Comparison of ENCODE assay signal across 14 cellular contexts in the genomic region with DNA sequence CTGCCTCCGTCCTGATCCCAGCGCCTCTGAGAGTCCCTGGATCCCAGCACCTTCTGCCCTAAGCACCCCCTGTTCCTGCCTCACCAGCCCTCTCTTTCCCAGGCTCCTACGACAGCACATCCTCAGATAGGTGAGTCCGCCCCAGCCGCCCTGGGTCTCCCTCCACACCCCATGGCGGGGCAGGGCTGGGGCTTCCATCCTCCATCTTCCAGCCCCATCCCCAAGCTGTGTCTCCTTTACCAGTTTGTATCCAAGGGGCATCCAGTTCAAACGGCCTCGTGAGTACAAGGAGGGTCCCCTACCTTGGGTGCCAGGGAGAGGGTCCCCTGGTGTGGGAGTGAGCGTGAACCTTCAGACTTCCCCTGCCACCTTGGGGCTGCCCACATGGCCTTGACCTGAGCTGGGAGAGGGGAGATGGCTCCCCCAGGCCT. TPM values are rescaled to one million over a fixed set of nuclear protein-coding genes. Genes with fewer than 3 reads are reported as not detected.
DNase-seq lines count a peak whose midpoint lies in the region; ATAC-seq and TF ChIP-seq lines count a peak whose summit lies in the region.
"Had no signal": no experiment of that assay in that cellular context is flagged by ENCODE, and none has a peak within 500 bp of the region (broad histone marks: within the 10 kb centered on the region; RNA-seq: fewer than 3 reads in every experiment).

No MANE protein-coding gene starts in this region.

- intact Hi-C loops in natural killer cell (cut with micrococcal nuclease) = no loop called here
- intact Hi-C loops in left lung (cut with DNase I) = no loop called here

- peaks cover 25% of the 10 kb centered on the region for H3K36me3 Mint-ChIP-seq in IgD-negative memory B cell
- peaks cover 89% of the 10 kb centered on the region for H3K36me3 Mint-ChIP-seq in activated naive CD4-positive, alpha-beta T cell treated with anti-CD3 and anti-CD28 coated beads, Interleukin-2, amount 10 ng/mL, durations not matched to agents 7 days and 5 days
- H3K36me3 Mint-ChIP-seq in natural killer cell = no peaks in the 10 kb centered on the region
- peaks cover 49% of the 10 kb centered on the region for H3K36me3 Mint-ChIP-seq in chondrocyte (ENCODE audit: low read depth)

- no peak for ATAC-seq in natural killer cell
- ATAC-seq in GM18498 (IDR thresholded peaks at IDR 0.05; ENCODE audit: unreplicated experiment) = no peak
- no peak for ATAC-seq in left lung
- ATAC-seq: gastroesophageal sphincter had no signal

- H3K4me3 Mint-ChIP-seq in IgD-negative memory B cell (peak overlapping the region in 3 of 4 donors; percentile 12 to 84 (median 78)), natural killer cell (peak overlapping the region; percentile 84), chondrocyte (ENCODE audit: unreplicated experiment) (no peak overlapping the region)
- H3K4me3 Mint-ChIP-seq in activated naive CD4-positive, alpha-beta T cell treated with anti-CD3 and anti-CD28 coated beads, Interleukin-2, amount 10 ng/mL, durations not matched to agents 7 days and 5 days = peak overlapping the region; percentile 100
- H3K4me3 Mint-ChIP-seq: neural progenitor cell had no signal

- CTCF ChIA-PET in activated naive CD4-positive, alpha-beta T cell treated with anti-CD3 and anti-CD28 coated beads, Interleukin-2, amount 10 ng/mL, durations not matched to agents 7 days and 5 days (lab: Charles Lee) = interaction anchor here (0.9 to 2.8 kb wide), 4 partner anchors 8 to 1070 kb away, joined by 3 to 13 read pairs (median 6); a partner anchor contains a TSS

- H3K4me1 Mint-ChIP-seq in IgD-negative memory B cell = peaks cover 6 to 8% (median 6%) of the 10 kb centered on the region in 3 donors
- H3K4me1 Mint-ChIP-seq in activated naive CD4-positive, alpha-beta T cell treated with anti-CD3 and anti-CD28 coated beads, Interleukin-2, amount 10 ng/mL, durations not matched to agents 7 days and 5 days = peaks cover 65% of the 10 kb centered on the region
- H3K4me1 Mint-ChIP-seq in natural killer cell = peaks cover 29 to 75% of the 10 kb centered on the region in 2 donors
- no peaks in the 10 kb centered on the region for H3K4me1 Mint-ChIP-seq in chondrocyte (ENCODE audit: low read depth)
- H3K4me1 Mint-ChIP-seq: neural progenitor cell had no signal

- no peak for TF ChIP-seq CTCF in natural killer cell (IDR thresholded peaks at IDR 0.05)
- no peak for TF ChIP-seq CTCF in chondrocyte (IDR thresholded peaks at IDR 0.05)
- no peak for TF ChIP-seq CTCF in left lung (IDR thresholded peaks at IDR 0.05)

- H3K4me3 ChIP-seq in BLaER1 (peak overlapping the region; percentile 60), left lung (peak overlapping the region in 1 of 2 donors; percentile 35)
- H3K4me3 ChIP-seq: neural progenitor cell had no signal

- peaks cover 0 to 5% (median 0%) of the 10 kb centered on the region in 3 donors for H3K9me3 Mint-ChIP-seq in IgD-negative memory B cell
- H3K9me3 Mint-ChIP-seq in activated naive CD4-positive, alpha-beta T cell treated with anti-CD3 and anti-CD28 coated beads, Interleukin-2, amount 10 ng/mL, durations not matched to agents 7 days and 5 days = peaks cover 12% of the 10 kb centered on the region
- peaks cover 0 to 5% of the 10 kb centered on the region in 2 donors for H3K9me3 Mint-ChIP-seq in natural killer cell
- H3K9me3 Mint-ChIP-seq in chondrocyte (ENCODE audit: low read depth) = peaks cover 6% of the 10 kb centered on the region
- H3K9me3 Mint-ChIP-seq: neural progenitor cell had no signal

- peak overlapping the region in 1 of 3 donors; percentile 95 for H3K27ac Mint-ChIP-seq in IgD-negative memory B cell
- peak overlapping the region; percentile 96 for H3K27ac Mint-ChIP-seq in activated naive CD4-positive, alpha-beta T cell treated with anti-CD3 and anti-CD28 coated beads, Interleukin-2, amount 10 ng/mL, durations not matched to agents 7 days and 5 days
- H3K27ac Mint-ChIP-seq in natural killer cell = peak overlapping the region; percentile 71 to 97
- H3K27ac Mint-ChIP-seq in chondrocyte (ENCODE audit: unreplicated experiment) = no peak overlapping the region
- H3K27ac Mint-ChIP-seq: neural progenitor cell had no signal

- H3K27me3 ChIP-seq in BLaER1 = no peaks in the 10 kb centered on the region
- no peaks in the 10 kb centered on the region for H3K27me3 ChIP-seq in left lung
- H3K27me3 ChIP-seq: BE2C, gastroesophageal sphincter, neural progenitor cell had no signal

- peak overlapping the region; percentile 97 for H3K4me2 ChIP-seq in BLaER1
- H3K4me2 ChIP-seq: neural progenitor cell had no signal

- DNase-seq in activated naive CD4-positive, alpha-beta T cell treated with anti-CD3 and anti-CD28 coated beads, Interleukin-2, amount 10 ng/mL, durations not matched to agents 7 days and 5 days = peak; percentile 38
- DNase-seq in natural killer cell = no peak
- no peak for DNase-seq in DMS79 treated with DMSO at 0.1 percent for 48 hours (lab: John Stamatoyannopoulos, UW)
- DNase-seq in chondrocyte (ENCODE audit: low spot score) = no peak
- no peak for DNase-seq in left lung
- DNase-seq: BE2C, NCI-H2029 treated with DMSO at 0.1 percent for 48 hours had no signal

- peak overlapping the region; percentile 1; the same call in 1 of the 2 replicates for H3K9ac ChIP-seq in BLaER1
- H3K9ac ChIP-seq: neural progenitor cell had no signal

- H3K9me3 ChIP-seq in BLaER1 = peaks cover 11% of the 10 kb centered on the region
- peaks cover 0 to 5% of the 10 kb centered on the region in 2 donors for H3K9me3 ChIP-seq in left lung
- H3K9me3 ChIP-seq: BE2C had no signal

- H3K27ac ChIP-seq in BLaER1 (peak overlapping the region; percentile 57), left lung (no peak overlapping the region)
- H3K27ac ChIP-seq: neural progenitor cell had no signal

- H3K36me3 ChIP-seq in BLaER1 (peaks cover 61% of the 10 kb centered on the region), left lung (peaks cover 0 to 99% of the 10 kb centered on the region in 2 donors)
- H3K36me3 ChIP-seq: neural progenitor cell had no signal

- H3K27me3 Mint-ChIP-seq in IgD-negative memory B cell (no peaks in the 10 kb centered on the region), natural killer cell (ENCODE audit: low read depth in 2 of 2) (no peaks in the 10 kb centered on the region), chondrocyte (ENCODE audit: low read depth) (no peaks in the 10 kb centered on the region)
- H3K27me3 Mint-ChIP-seq in activated naive CD4-positive, alpha-beta T cell treated with anti-CD3 and anti-CD28 coated beads, Interleukin-2, amount 10 ng/mL, durations not matched to agents 7 days and 5 days = no peaks in the 10 kb centered on the region

- no peaks in the 10 kb centered on the region for H4K20me1 ChIP-seq in BLaER1

- H3K4me1 ChIP-seq in BLaER1 (peaks cover 73% of the 10 kb centered on the region), left lung (peaks cover 0 to 17% of the 10 kb centered on the region in 2 donors)
- H3K4me1 ChIP-seq: BE2C, gastroesophageal sphincter, neural progenitor cell had no signal

RNA-seq across cellular contexts. Expression of a gene that starts 0.8 kb away (rescaled TPM):
- polyA plus RNA-seq in IgD-negative memory B cell = 8.3 TPM
- total RNA-seq in natural killer cell (100 to 1,000 TPM; 130 to 148 (median 147) TPM), chondrocyte (10.2 to 13.6 TPM (median 11.7 TPM) in 3 replicates), left lung (10 to 100 TPM in 1 of 2 donors, 1 to 10 TPM in 1; 5.8 to 14.0 TPM)

RNA-seq across cellular contexts. Expression of a gene that starts 11.0 kb away (rescaled TPM):
- 20.9 TPM for polyA plus RNA-seq in IgD-negative memory B cell
- total RNA-seq in natural killer cell (10 to 100 TPM; 36.0 to 44.3 (median 36.9) TPM), chondrocyte (60.8 to 73.4 TPM (median 71.1 TPM) in 3 replicates), left lung (10 to 100 TPM; 52.8 to 61.5 TPM)

RNA-seq across cellular contexts. Expression of a gene that starts 34.9 kb away (rescaled TPM):
- 29.6 TPM for polyA plus RNA-seq in IgD-negative memory B cell
- total RNA-seq in natural killer cell = 100 to 1,000 TPM in 2 of 3 donors, 10 to 100 TPM in 1; 87.1 to 132 (median 108) TPM
- 23.0 to 24.3 TPM (median 23.8 TPM) in 3 replicates for total RNA-seq in chondrocyte
- 10 to 100 TPM; 37.3 to 42.4 TPM for total RNA-seq in left lung

RNA-seq across cellular contexts. Expression of a gene that starts 53.9 kb away (rescaled TPM):
- polyA plus RNA-seq in IgD-negative memory B cell = 185 TPM
- 1 to 10 TPM in 1 of 3 donors, under 1 TPM in 2; 0.79 to 2.5 (median 0.96) TPM for total RNA-seq in natural killer cell
- total RNA-seq in chondrocyte = not detected in 3 replicates
- under 1 TPM; 0.29 to 0.52 TPM for total RNA-seq in left lung
- total RNA-seq: astrocyte, gastroesophageal sphincter, kidney epithelial cell had no signal
